8 cellular contexts compared by ENCODE assay signal in genomic region chr12:43835656-43836454, GRCh38. TPM values are rescaled to one million over a fixed set of nuclear protein-coding genes. Genes with fewer than 3 reads are reported as not detected.
DNase-seq lines count a peak whose midpoint lies in the region; FAIRE-seq and TF ChIP-seq lines count a peak whose summit lies in the region.

TMEM117 (plus strand) TSS chr12:43836081.

- intact Hi-C loops in breast epithelium (cut with DNase I; ENCODE audit: low total_unique reads) = no loop called here

- H3K4me3 ChIP-seq in GM12865 (ENCODE audit: low read depth, low read length) (peak within 1 kb of the TSS; percentile 56), WERI-Rb-1 (ENCODE audit: low read depth, low read length) (peak within 1 kb of the TSS; percentile 86), breast epithelium (peak within 1 kb of the TSS; percentile 77 to 97 (median 80))

- H3K9me3 ChIP-seq in WERI-Rb-1 (ENCODE audit: severe bottlenecking) (no peaks in the 10 kb centered on the region), breast epithelium (no peaks in the 10 kb centered on the region)

- H3K27ac ChIP-seq in WERI-Rb-1 = peak within 1 kb of the TSS; percentile 83
- peak within 1 kb of the TSS; percentile 96 to 97 for H3K27ac ChIP-seq in breast epithelium

- H3K36me3 ChIP-seq in WERI-Rb-1 (no peaks in the 10 kb centered on the region), breast epithelium (no peaks in the 10 kb centered on the region)

- TF ChIP-seq POLR2A in H54 (IDR thresholded peaks at IDR 0.05; ENCODE audit: low read depth, low read length) (peak; percentile 53), breast epithelium (IDR thresholded peaks at IDR 0.05) (no peak)

- no peak for TF ChIP-seq CTCF in GM12865 (IDR thresholded peaks at IDR 0.05; ENCODE audit: insufficient read depth, low read depth, low read length, missing control alignments)
- TF ChIP-seq CTCF in WERI-Rb-1 (IDR thresholded peaks at IDR 0.05; ENCODE audit: low read depth, low read length) = no peak
- TF ChIP-seq CTCF in breast epithelium (IDR thresholded peaks at IDR 0.05) = no peak

- H3K4me1 ChIP-seq in breast epithelium = no peaks in the 10 kb centered on the region

- peak; percentile 11 for FAIRE-seq in H54 (lab: Jason Lieb, UNC)

- H3K27me3 ChIP-seq in WERI-Rb-1 (ENCODE audit: insufficient read depth, low read depth, severe bottlenecking) (no peaks in the 10 kb centered on the region), breast epithelium (no peaks in the 10 kb centered on the region)

- peak; percentile 69 for DNase-seq in GM12865 (ENCODE audit: low read depth)
- peak; percentile 63 for DNase-seq in H54 (ENCODE audit: insufficient read length, low spot score)
- peak; percentile 71 for DNase-seq in M059J (ENCODE audit: low read depth)
- DNase-seq in WERI-Rb-1 = peak; percentile 62
- DNase-seq in breast epithelium (ENCODE audit: low spot score in 2 of 2) = peak; percentile 39 to 73
- DNase-seq in iris pigment epithelial cell (ENCODE audit: low read depth) = peak; percentile 40
- DNase-seq in stimulated activated CD4-positive, alpha-beta T cell treated with anti-CD3 and anti-CD28 coated beads, Interleukin-12 subunit alpha, Interleukin-12 subunit beta, amount 100 ng/mL, for 48 hours (ENCODE audit: low read depth in 2 of 3, low spot score in 1 of 3) = peak; percentile 13 to 46 (median 14)
- no peak for DNase-seq in NCI-H345 treated with DMSO at 0.1 percent for 48 hours (lab: John Stamatoyannopoulos, UW; ENCODE audit: unreplicated experiment)

RNA-seq across cellular contexts. Expression of gene TMEM117, which starts in this region (rescaled TPM):
- 5.3 and 6.6 TPM in 2 replicates for total RNA-seq in M059J (2014; rRNA removed; shearing (Covaris generic))
- 10 to 100 TPM in 1 of 3 donors, 1 to 10 TPM in 2; 6.1 to 17.1 (median 7.2) TPM for total RNA-seq in breast epithelium
